In genomic region chr17:35486920-35487727, GRCh38 we compare ENCODE assay signal across 9 cellular contexts. TPM values are rescaled to one million over a fixed set of nuclear protein-coding genes. Genes with fewer than 3 reads are reported as not detected.
DNase-seq lines count a peak whose midpoint lies in the region; ATAC-seq, FAIRE-seq and TF ChIP-seq lines count a peak whose summit lies in the region.
"Had no signal": no experiment of that assay in that cellular context is flagged by ENCODE, and none has a peak within 500 bp of the region (broad histone marks: within the 10 kb centered on the region; RNA-seq: fewer than 3 reads in every experiment).

No MANE protein-coding gene starts in this region.

- peak; percentile 68 for DNase-seq in GM18507 (ENCODE audit: extremely low spot score, insufficient read length, low read depth)
- peak; percentile 98 for DNase-seq in NB4 (ENCODE audit: low read depth)
- peak; percentile 77 for DNase-seq in activated T-cell treated with anti-CD3 and anti-CD28 coated beads, Interleukin-2, amount 50 U/mL, for 1 hour
- peak; percentile 83 for DNase-seq in fibroblast of pulmonary artery (ENCODE audit: low read depth)
- DNase-seq in pancreas: peak in 5 of 6 donors; percentile 12 to 68 (median 34)
- DNase-seq in tibial artery: peak in 1 of 2 donors; percentile 27
- no peak for DNase-seq in HT-29 (ENCODE audit: low spot score)
- no peak for DNase-seq in NCI-H69 (lab: John Stamatoyannopoulos, UW)

- peak; percentile 39 to 80 (median 76) for ATAC-seq in pancreas

- 10 to 11% methylated on average over 41 of the region's 41 CpGs for WGBS in pancreas, 2 donors

- H3K27me3 ChIP-seq in pancreas: peaks cover 6 to 40% (median 17%) of the 10 kb centered on the region in 4 donors
- H3K27me3 ChIP-seq in tibial artery: peaks cover 0 to 75% of the 10 kb centered on the region in 2 donors

- no peaks in the 10 kb centered on the region for H3K9me3 ChIP-seq in pancreas
- H3K9me3 ChIP-seq in tibial artery: no peaks in the 10 kb centered on the region

- TF ChIP-seq CTCF in NB4 (IDR thresholded peaks at IDR 0.05; ENCODE audit: low read depth, low read length) (no peak), fibroblast of pulmonary artery (IDR thresholded peaks at IDR 0.05; ENCODE audit: low read length, missing control alignments) (no peak), pancreas (IDR thresholded peaks at IDR 0.05) (no peak), tibial artery (IDR thresholded peaks at IDR 0.05) (no peak)

- intact Hi-C loops in pancreas (cut with DNase I): no loop called here
- intact Hi-C loops in tibial artery (cut with DNase I; ENCODE audit: low total_unique reads): no loop called here

- TF ChIP-seq POLR2A in NB4 (IDR thresholded peaks at IDR 0.05; ENCODE audit: extremely low read depth, insufficient read length): peak; percentile 17

- H3K4me3 ChIP-seq in NB4 (ENCODE audit: low read depth, low read length) (peak overlapping the region; percentile 52), fibroblast of pulmonary artery (replicated peaks; ENCODE audit: low read depth, low read length) (peak overlapping the region; percentile 58), pancreas (peak overlapping the region; percentile 19 to 52 (median 28)), tibial artery (peak overlapping the region; percentile 44 to 61)

- H3K36me3 ChIP-seq in pancreas (no peaks in the 10 kb centered on the region), tibial artery (no peaks in the 10 kb centered on the region)

- H3K4me1 ChIP-seq in pancreas: no peaks in the 10 kb centered on the region
- peaks cover 0 to 17% (median 13%) of the 10 kb centered on the region in 4 donors for H3K4me1 ChIP-seq in tibial artery

- H3K27ac ChIP-seq in pancreas: no peak overlapping the region
- H3K27ac ChIP-seq in tibial artery: no peak overlapping the region

- peak; percentile 92 for FAIRE-seq in GM18507 (lab: Jason Lieb, UNC)
- no peak for FAIRE-seq in pancreas (lab: Jason Lieb, UNC)
- FAIRE-seq: TTC549 had no signal

RNA-seq across cellular contexts. Expression of gene SLFN13, which starts 38.6 kb away (rescaled TPM):
- total RNA-seq in pancreas: 1 to 10 TPM; 1.3 to 8.5 (median 3.3) TPM
- 1 to 10 TPM; 1.7 to 2.9 TPM for polyA plus RNA-seq in pancreas
- total RNA-seq in HT-29 (2014; rRNA removed; shearing (Covaris generic)): not detected in 2 replicates

RNA-seq across cellular contexts. Expression of gene SLFN12L, which starts 50.4 kb away (rescaled TPM):
- under 1 TPM; 0.08 to 0.95 (median 0.38) TPM for total RNA-seq in pancreas
- polyA plus RNA-seq in pancreas: under 1 TPM in 1 of 2 donors, not detected in 1; 0.19 TPM
- total RNA-seq in HT-29 (2014; rRNA removed; shearing (Covaris generic)): not detected in 2 replicates

RNA-seq across cellular contexts. Expression of gene SLFN12, which starts 54.8 kb away (rescaled TPM):
- total RNA-seq in pancreas: 1 to 10 TPM; 1.3 to 8.0 (median 2.0) TPM
- polyA plus RNA-seq in pancreas: 1 to 10 TPM; 1.3 to 2.1 TPM
- not detected in 2 replicates for total RNA-seq in HT-29 (2014; rRNA removed; shearing (Covaris generic))

Comparison
In these comparisons a context has a peak if more than half of its experiments do, and no peak if none do; other contexts are left out.
1. DNase-seq: peak in GM18507 (single experiment), NB4 (single experiment), activated T-cell treated with anti-CD3 and anti-CD28 coated beads, Interleukin-2, amount 50 U/mL, for 1 hour (single experiment), fibroblast of pulmonary artery (single experiment) and pancreas (5 of 6); none in HT-29 (single experiment) and NCI-H69 (single experiment).
2. Peak in every context shown above with its lines, with median percentiles within 50 percentile points of each other: H3K4me3 ChIP-seq.